Comparison of ENCODE assay signal across 8 cellular contexts in genomic region chr6:90610671-90611542, GRCh38. TPM values are rescaled to one million over a fixed set of nuclear protein-coding genes. Genes with fewer than 3 reads are reported as not detected.
DNase-seq lines count a peak whose midpoint lies in the region; ATAC-seq and FAIRE-seq lines count a peak whose summit lies in the region.

No MANE protein-coding gene starts in this region.

- in situ Hi-C loops in T47D (cut with HindIII; ENCODE audit: low pct_unique_long_range_greater_than_20kb, low sequenced_read_pairs), result no loop called here

- peaks cover 84% of the 10 kb centered on the region for H3K27me3 Mint-ChIP-seq in T-helper 1 cell treated with Interleukin-12 subunit alpha and Interleukin-12 subunit beta and Interleukin-4 antibody, amounts not matched to agents 30 μg/mL and 1 μg/mL, for 36 hours (ENCODE audit: low read depth)
- peaks cover 8 to 31% (median 18%) of the 10 kb centered on the region in 3 donors for H3K27me3 Mint-ChIP-seq in immature natural killer cell (ENCODE audit: low read depth in 3 of 3)

- 0 to 2% (median 2%) methylated on average over 49 to 75 of the region's 75 CpGs for WGBS in small intestine, 3 donors

- H3K36me3 Mint-ChIP-seq in T-helper 1 cell treated with Interleukin-12 subunit alpha and Interleukin-12 subunit beta and Interleukin-4 antibody, amounts not matched to agents 30 μg/mL and 1 μg/mL, for 36 hours (ENCODE audit: low read depth), result no peaks in the 10 kb centered on the region
- H3K36me3 Mint-ChIP-seq in immature natural killer cell, result peaks cover 0 to 4% (median 0%) of the 10 kb centered on the region in 3 donors

- H3K9me3 Mint-ChIP-seq in T-helper 1 cell treated with Interleukin-12 subunit alpha and Interleukin-12 subunit beta and Interleukin-4 antibody, amounts not matched to agents 30 μg/mL and 1 μg/mL, for 36 hours, result no peaks in the 10 kb centered on the region
- H3K9me3 Mint-ChIP-seq in immature natural killer cell, result peaks cover 0 to 3% (median 0%) of the 10 kb centered on the region in 6 donors

- peak overlapping the region; percentile 87 for H3K4me3 Mint-ChIP-seq in T-helper 1 cell treated with Interleukin-12 subunit alpha and Interleukin-12 subunit beta and Interleukin-4 antibody, amounts not matched to agents 30 μg/mL and 1 μg/mL, for 36 hours
- peak overlapping the region; percentile 55 to 82 (median 79) for H3K4me3 Mint-ChIP-seq in immature natural killer cell

- H3K36me3 ChIP-seq in small intestine (ENCODE audit: control insufficient read depth in 2 of 2, insufficient read depth in 2 of 2, low read length in 2 of 2), result no peaks in the 10 kb centered on the region

- H3K4me3 ChIP-seq in small intestine (ENCODE audit: low read depth in 1 of 2, low read length in 2 of 2), result peak overlapping the region; percentile 18 to 56

- no peak for FAIRE-seq in small intestine (lab: Jason Lieb, UNC)

- peaks cover 10% of the 10 kb centered on the region for H3K4me1 Mint-ChIP-seq in T-helper 1 cell treated with Interleukin-12 subunit alpha and Interleukin-12 subunit beta and Interleukin-4 antibody, amounts not matched to agents 30 μg/mL and 1 μg/mL, for 36 hours (ENCODE audit: low read depth)
- peaks cover 12 to 18% of the 10 kb centered on the region in 2 donors for H3K4me1 Mint-ChIP-seq in immature natural killer cell

- DNase-seq in COR-L47 (lab: John Stamatoyannopoulos, UW), result peak; percentile 43
- DNase-seq in T47D (ENCODE audit: low read depth in 1 of 2, low spot score in 1 of 2), result peak; percentile 3 to 4
- peak in 1 of 3 donors; percentile 12 for DNase-seq in immature natural killer cell
- DNase-seq in small intestine, result no peak
- DNase-seq in GOT3 (lab: John Stamatoyannopoulos, UW), result no peak

- no peaks in the 10 kb centered on the region for H3K9me3 ChIP-seq in small intestine (ENCODE audit: control insufficient read depth, low read depth)

- H3K27me3 ChIP-seq in small intestine (ENCODE audit: control insufficient read depth in 2 of 2, insufficient read depth in 2 of 2, low read length in 2 of 2), result peaks cover 0 to 7% of the 10 kb centered on the region in 2 donors

- no peaks in the 10 kb centered on the region for H3K4me1 ChIP-seq in small intestine (ENCODE audit: control insufficient read depth in 2 of 2, insufficient read depth in 1 of 2, low read depth in 1 of 2, low read length in 1 of 2)

- peak overlapping the region in 1 of 2 donors; percentile 74 for H3K27ac ChIP-seq in small intestine (ENCODE audit: low read depth in 1 of 2, low read length in 1 of 2)

- peak overlapping the region; percentile 8 for H3K27ac Mint-ChIP-seq in T-helper 1 cell treated with Interleukin-12 subunit alpha and Interleukin-12 subunit beta and Interleukin-4 antibody, amounts not matched to agents 30 μg/mL and 1 μg/mL, for 36 hours
- no peak overlapping the region for H3K27ac Mint-ChIP-seq in immature natural killer cell

- ATAC-seq in GM19397 (IDR thresholded peaks at IDR 0.05; ENCODE audit: unreplicated experiment) (peak; percentile 76), HG03521 (IDR thresholded peaks at IDR 0.05; ENCODE audit: unreplicated experiment) (peak; percentile 60)

RNA-seq across cellular contexts. Expression of gene MAP3K7, which starts 24.0 kb away (rescaled TPM):
- 10 to 100 TPM; 15.7 to 26.4 (median 24.8) TPM for polyA plus RNA-seq in immature natural killer cell
- polyA plus RNA-seq in small intestine, result 10 to 100 TPM in 1 of 3 donors, 1 to 10 TPM in 2; 7.3 to 10.5 (median 9.9) TPM

Comparison
In these comparisons a context has a peak if more than half of its experiments do, and no peak if none do; other contexts are left out.
1. DNase-seq: peak in COR-L47 (single experiment) and T47D (2 of 2); none in small intestine (single experiment) and GOT3 (single experiment).